Comparison of ENCODE assay signal across 8 cellular contexts in the genomic region with DNA sequence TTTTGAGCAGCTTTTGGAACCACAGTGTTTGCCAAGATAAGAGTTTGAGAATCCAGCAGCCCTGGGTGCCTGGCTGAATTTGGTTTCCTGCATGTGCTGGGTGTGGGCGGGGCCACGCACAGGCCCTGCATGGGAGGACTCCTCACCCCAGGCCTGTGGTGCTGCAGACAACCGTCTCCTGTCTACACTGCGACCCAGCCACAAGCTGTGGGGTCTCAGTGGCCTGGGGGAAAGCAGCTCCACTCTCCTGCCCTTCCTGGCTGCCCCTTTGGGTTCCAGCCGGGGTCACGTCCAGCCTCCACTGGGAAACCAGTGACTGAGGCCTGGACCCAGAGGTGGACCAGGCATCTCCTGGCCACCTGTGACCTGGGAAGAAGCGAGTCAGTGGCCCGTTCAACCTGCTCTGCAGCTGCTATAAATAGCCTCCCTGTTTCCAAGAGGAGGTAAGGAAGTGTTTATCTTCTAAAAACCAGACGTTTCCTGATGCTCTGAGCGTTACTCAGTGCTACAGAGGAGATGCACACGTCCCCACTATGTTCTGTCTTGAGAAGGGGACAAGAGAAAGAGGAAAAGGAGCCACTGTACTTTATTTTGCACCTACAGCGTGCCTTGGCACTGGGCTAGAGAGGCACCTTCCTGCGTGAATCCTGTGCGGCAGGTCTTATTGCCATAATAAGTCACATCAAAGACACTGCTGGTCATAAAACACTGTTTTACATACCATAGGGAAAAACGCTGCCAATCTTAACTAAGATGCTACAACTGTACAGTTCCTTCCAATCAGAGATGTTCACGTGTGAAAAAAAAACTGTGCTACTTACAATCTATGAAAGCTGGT. TPM values are rescaled to one million over a fixed set of nuclear protein-coding genes. Genes with fewer than 3 reads are reported as not detected.
DNase-seq lines count a peak whose midpoint lies in the region; ATAC-seq and TF ChIP-seq lines count a peak whose summit lies in the region.

No MANE protein-coding gene starts in this region.

- H3K36me3 ChIP-seq in upper lobe of left lung = peaks cover 0 to 28% (median 5%) of the 10 kb centered on the region in 4 donors
- no peaks in the 10 kb centered on the region for H3K36me3 ChIP-seq in ascending aorta

- intact Hi-C loops in activated CD4-positive, alpha-beta T cell treated with anti-CD3 and anti-CD28 coated beads for 36 hours (cut with DNase I, micrococcal nuclease) = no loop called here
- intact Hi-C loops in ascending aorta (cut with DNase I) = no loop called here

- 44 to 50% methylated on average over 14 to 16 of the region's 16 CpGs for WGBS in upper lobe of left lung, 2 donors

- peak; percentile 60 for ATAC-seq in activated CD4-positive, alpha-beta T cell treated with anti-CD3 and anti-CD28 coated beads for 36 hours
- peak in 1 of 2 donors; percentile 35 for ATAC-seq in activated T-cell treated with anti-CD3 and anti-CD28 coated beads, Interleukin-2, amount 50 U/mL, for 72 hours (replicated peaks in 1 of 2)
- ATAC-seq in left lobe of liver (peak; percentile 54), upper lobe of left lung (ENCODE audit: low FRiP score in 2 of 2) (peak in 1 of 2 donors; percentile 47)

- DNase-seq in activated CD4-positive, alpha-beta T cell treated with anti-CD3 and anti-CD28 coated beads for 36 hours = peak; percentile 62
- no peak for DNase-seq in activated CD4-positive, alpha-beta T cell treated with anti-CD3 and anti-CD28 coated beads for 1 hour
- DNase-seq in activated T-cell treated with anti-CD3 and anti-CD28 coated beads, Interleukin-2, amount 50 U/mL, for 72 hours = peak; percentile 23 to 40
- DNase-seq in left lobe of liver (ENCODE audit: low spot score) = no peak
- DNase-seq in upper lobe of left lung = peak in 1 of 2 donors; percentile 81
- DNase-seq in NCI-H1092 treated with DMSO at 0.1 percent for 48 hours (lab: John Stamatoyannopoulos, UW) = no peak
- no peak for DNase-seq in ascending aorta (ENCODE audit: low spot score in 2 of 2)
- DNase-seq in NCI-H2171 (lab: John Stamatoyannopoulos, UW) = no peak

- H3K4me1 Mint-ChIP-seq in activated CD4-positive, alpha-beta T cell treated with anti-CD3 and anti-CD28 coated beads for 36 hours = peaks cover 25% of the 10 kb centered on the region
- peaks cover 25% of the 10 kb centered on the region for H3K4me1 Mint-ChIP-seq in activated T-cell treated with anti-CD3 and anti-CD28 coated beads, Interleukin-2, amount 50 U/mL, for 72 hours (ENCODE audit: low read depth)

- CTCF ChIA-PET in activated CD4-positive, alpha-beta T cell treated with anti-CD3 and anti-CD28 coated beads for 36 hours (lab: Charles Lee) = interaction anchor here (1.3 to 2.6 kb wide), 2 partner anchors 8 to 238 kb away, joined by 3 to 7 read pairs; no protein-coding TSS in a partner anchor

- no peak overlapping the region for H3K4me3 ChIP-seq in upper lobe of left lung
- no peak overlapping the region for H3K4me3 ChIP-seq in ascending aorta

- no peak overlapping the region for H3K4me3 Mint-ChIP-seq in activated CD4-positive, alpha-beta T cell treated with anti-CD3 and anti-CD28 coated beads for 36 hours
- no peak overlapping the region for H3K4me3 Mint-ChIP-seq in activated T-cell treated with anti-CD3 and anti-CD28 coated beads, Interleukin-2, amount 50 U/mL, for 72 hours

- peak overlapping the region; percentile 34 for H3K27ac Mint-ChIP-seq in activated CD4-positive, alpha-beta T cell treated with anti-CD3 and anti-CD28 coated beads for 36 hours
- H3K27ac Mint-ChIP-seq in activated T-cell treated with anti-CD3 and anti-CD28 coated beads, Interleukin-2, amount 50 U/mL, for 72 hours = no peak overlapping the region

- H3K4me1 ChIP-seq in upper lobe of left lung (peaks cover 12 to 25% (median 19%) of the 10 kb centered on the region in 4 donors), ascending aorta (peaks cover 21 to 51% of the 10 kb centered on the region in 2 donors)

- POLR2A ChIA-PET in activated CD4-positive, alpha-beta T cell treated with anti-CD3 and anti-CD28 coated beads for 36 hours (lab: Charles Lee) = no interaction called here

- H3K27ac ChIP-seq in upper lobe of left lung (peak overlapping the region; percentile 40 to 68 (median 50)), ascending aorta (peak overlapping the region in 1 of 2 donors; percentile 64)

- H3K9me3 ChIP-seq in upper lobe of left lung (no peaks in the 10 kb centered on the region), ascending aorta (no peaks in the 10 kb centered on the region)

- no peak for TF ChIP-seq POLR2A in upper lobe of left lung (IDR thresholded peaks at IDR 0.05)

- no peaks in the 10 kb centered on the region for H3K36me3 Mint-ChIP-seq in activated CD4-positive, alpha-beta T cell treated with anti-CD3 and anti-CD28 coated beads for 36 hours (ENCODE audit: low read depth)
- H3K36me3 Mint-ChIP-seq in activated T-cell treated with anti-CD3 and anti-CD28 coated beads, Interleukin-2, amount 50 U/mL, for 72 hours (ENCODE audit: insufficient read depth in 2 of 2) = no peaks in the 10 kb centered on the region

- no peaks in the 10 kb centered on the region for H3K9me3 Mint-ChIP-seq in activated CD4-positive, alpha-beta T cell treated with anti-CD3 and anti-CD28 coated beads for 36 hours (ENCODE audit: low read depth)
- no peaks in the 10 kb centered on the region for H3K9me3 Mint-ChIP-seq in activated T-cell treated with anti-CD3 and anti-CD28 coated beads, Interleukin-2, amount 50 U/mL, for 72 hours

- H3K27me3 ChIP-seq in upper lobe of left lung (no peaks in the 10 kb centered on the region), ascending aorta (no peaks in the 10 kb centered on the region)

- no peaks in the 10 kb centered on the region for H3K27me3 Mint-ChIP-seq in activated CD4-positive, alpha-beta T cell treated with anti-CD3 and anti-CD28 coated beads for 36 hours
- H3K27me3 Mint-ChIP-seq in activated T-cell treated with anti-CD3 and anti-CD28 coated beads, Interleukin-2, amount 50 U/mL, for 72 hours (ENCODE audit: low read depth) = peaks cover 16% of the 10 kb centered on the region

- no peak for TF ChIP-seq EP300 in upper lobe of left lung (IDR thresholded peaks at IDR 0.05)

- TF ChIP-seq CTCF in upper lobe of left lung (IDR thresholded peaks at IDR 0.05) (no peak), ascending aorta (IDR thresholded peaks at IDR 0.05) (no peak)

RNA-seq across cellular contexts. Expression of a gene that starts 47.9 kb away (rescaled TPM):
- under 1 TPM; 0.16 to 0.19 TPM for total RNA-seq in activated CD4-positive, alpha-beta T cell treated with anti-CD3 and anti-CD28 coated beads for 36 hours
- total RNA-seq in activated T-cell treated with anti-CD3 and anti-CD28 coated beads, Interleukin-2, amount 50 U/mL, for 72 hours = under 1 TPM; 0.29 to 0.63 TPM
- total RNA-seq in left lobe of liver (9.5 TPM), upper lobe of left lung (10 to 100 TPM in 4 of 6 donors, 1 to 10 TPM in 2; 6.3 to 29.4 (median 15.1) TPM), ascending aorta (131 TPM)

Comparison
In these comparisons a context has a peak if more than half of its experiments do, and no peak if none do; other contexts are left out.
1. DNase-seq: peak in activated CD4-positive, alpha-beta T cell treated with anti-CD3 and anti-CD28 coated beads for 36 hours (single experiment) and activated T-cell treated with anti-CD3 and anti-CD28 coated beads, Interleukin-2, amount 50 U/mL, for 72 hours (2 of 2); none in activated CD4-positive, alpha-beta T cell treated with anti-CD3 and anti-CD28 coated beads for 1 hour (single experiment), left lobe of liver (single experiment), NCI-H1092 treated with DMSO at 0.1 percent for 48 hours (single experiment), ascending aorta (0 of 2) and NCI-H2171 (single experiment).